In the genomic region with DNA sequence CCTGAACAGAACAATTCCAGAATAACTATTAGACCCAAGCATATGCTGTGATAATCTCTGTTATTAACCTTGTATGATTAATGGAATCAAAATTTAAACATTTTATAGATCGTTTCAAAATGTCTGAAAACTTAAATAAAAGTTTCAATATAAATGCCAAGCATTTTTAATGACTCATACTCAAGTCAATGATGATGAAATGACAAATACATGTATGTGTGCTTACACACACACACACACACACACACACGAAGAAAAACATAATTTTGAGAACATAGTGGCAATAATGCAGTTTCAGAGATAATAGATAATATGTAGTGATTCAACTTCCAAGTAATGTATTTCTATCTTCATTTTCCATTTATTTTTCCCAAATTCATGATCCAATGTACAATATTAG, we compare ENCODE assay signal across 16 cellular contexts.
"Had no signal": no experiment of that assay in that cellular context is flagged by ENCODE, and none has a peak within 500 bp of the region (broad histone marks: within the 10 kb centered on the region; RNA-seq: fewer than 3 reads in every experiment).

No MANE protein-coding gene starts in this region.

- H3K4me1 Mint-ChIP-seq: neural progenitor cell had no signal

- FAIRE-seq: colon, pancreas had no signal

- H3K9me3 ChIP-seq: pancreas, stomach, thoracic aorta had no signal

- H3K27ac Mint-ChIP-seq: activated CD8-positive, alpha-beta T cell treated with anti-CD3 and anti-CD28 coated beads, Interleukin-2, amount 10 ng/mL, durations not matched to agents 7 days and 5 days; activated naive CD4-positive, alpha-beta T cell treated with anti-CD3 and anti-CD28 coated beads for 36 hours; neural progenitor cell had no signal

- H3K4me1 ChIP-seq: neural progenitor cell, pancreas, stomach had no signal

- H3K27me3 ChIP-seq: cardiac muscle cell, pancreas, stomach had no signal

- H3K9me3 Mint-ChIP-seq: neural progenitor cell had no signal

- H3K4me3 ChIP-seq: cardiac muscle cell, neural progenitor cell, pancreas, skin epidermis, stomach, thoracic aorta had no signal

- ATAC-seq: activated CD8-positive, alpha-beta T cell treated with anti-CD3 and anti-CD28 coated beads, Interleukin-2, amount 10 ng/mL, durations not matched to agents 7 days and 5 days; pancreas had no signal

- DNase-seq: activated CD4-positive, alpha-beta T cell treated with anti-CD3 and anti-CD28 coated beads for 4 hours; activated CD8-positive, alpha-beta memory T cell treated with anti-CD3 and anti-CD28 coated beads, Interleukin-2, amount 50 U/mL, for 48 hours; activated CD8-positive, alpha-beta T cell treated with anti-CD3 and anti-CD28 coated beads, Interleukin-2, amount 10 ng/mL, durations not matched to agents 7 days and 5 days; activated naive CD4-positive, alpha-beta T cell treated with anti-CD3 and anti-CD28 coated beads for 36 hours; amygdala; hippocampal formation; pancreas; stimulated activated CD4-positive, alpha-beta T cell treated with anti-CD3 and anti-CD28 coated beads, Interleukin-4, amount 100 ng/mL, for 4 hours; stomach; T-helper 1 cell; WERI-Rb-1 had no signal

- H2AFZ ChIP-seq: neural progenitor cell had no signal

- H3K36me3 ChIP-seq: cardiac muscle cell, neural progenitor cell, pancreas, stomach, thoracic aorta, WERI-Rb-1 had no signal

- H3K4me3 Mint-ChIP-seq: activated CD8-positive, alpha-beta T cell treated with anti-CD3 and anti-CD28 coated beads, Interleukin-2, amount 10 ng/mL, durations not matched to agents 7 days and 5 days; activated naive CD4-positive, alpha-beta T cell treated with anti-CD3 and anti-CD28 coated beads for 36 hours; neural progenitor cell had no signal

- H3K4me2 ChIP-seq: neural progenitor cell had no signal

- H3K27ac ChIP-seq: cardiac muscle cell, neural progenitor cell, pancreas, skin epidermis, stomach, thoracic aorta, WERI-Rb-1 had no signal

- H3K36me3 Mint-ChIP-seq: neural progenitor cell had no signal
